ENCODE assay signal across 8 cellular contexts in the genomic region with DNA sequence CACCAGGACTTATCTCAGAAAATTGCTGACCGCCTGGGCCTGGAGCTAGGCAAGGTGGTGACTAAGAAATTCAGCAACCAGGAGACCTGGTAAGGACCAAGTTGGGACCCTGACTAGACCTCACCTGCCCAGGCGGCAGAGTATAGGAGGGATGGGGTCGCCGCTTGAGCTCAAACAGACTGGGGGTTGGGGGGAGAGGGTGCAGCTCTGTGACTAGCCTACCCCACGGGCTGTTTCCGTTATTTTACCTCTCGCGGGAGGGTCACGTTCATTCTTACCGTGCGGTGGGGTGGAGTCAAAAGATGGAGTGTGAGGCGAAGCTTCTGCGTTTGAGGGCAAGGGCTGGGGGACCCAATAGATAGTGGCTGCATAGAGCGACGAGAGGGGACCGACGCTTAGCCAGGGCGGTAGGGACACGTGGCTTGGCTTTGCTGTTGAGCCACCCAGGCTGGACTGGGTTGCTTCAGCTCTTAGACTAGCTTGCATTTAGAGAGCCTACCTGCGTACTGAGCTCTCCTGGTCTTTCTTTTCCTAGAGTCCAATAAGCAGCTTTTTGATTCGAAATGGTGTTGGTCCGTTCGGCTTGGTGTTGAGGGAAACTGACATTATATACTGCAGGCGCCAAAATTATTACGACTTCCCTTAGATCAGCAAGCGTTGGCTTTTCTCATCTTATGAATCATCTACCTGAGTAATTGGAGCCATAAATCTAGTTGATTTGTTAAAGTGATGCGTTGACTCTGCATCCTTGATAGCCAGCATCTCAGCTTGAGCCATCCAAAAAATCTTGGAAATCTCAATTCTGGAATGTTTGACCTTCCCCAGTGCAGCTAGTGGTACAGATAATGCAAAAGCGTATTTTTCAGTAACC. TPM values are rescaled to one million over a fixed set of nuclear protein-coding genes. Genes with fewer than 3 reads are reported as not detected.
DNase-seq lines count a peak whose midpoint lies in the region; ATAC-seq, FAIRE-seq and TF ChIP-seq lines count a peak whose summit lies in the region.

No MANE protein-coding gene starts in this region.

- H3K27me3 Mint-ChIP-seq in naive B cell, result no peaks in the 10 kb centered on the region

- TF ChIP-seq POLR2A in A549 (IDR thresholded peaks at IDR 0.05; ENCODE audit: low read length), result no peak
- peak; percentile 61 for TF ChIP-seq POLR2A in erythroblast (IDR thresholded peaks at IDR 0.05; ENCODE audit: low read length)

- no peaks in the 10 kb centered on the region for H3K36me3 Mint-ChIP-seq in naive B cell

- no peaks in the 10 kb centered on the region for H3K9me3 ChIP-seq in A549

- peak overlapping the region; percentile 92 for H3K4me3 ChIP-seq in A549

- peaks cover 26% of the 10 kb centered on the region for H3K4me1 ChIP-seq in A549

- H3K4me2 ChIP-seq in A549, result peak overlapping the region; percentile 85

- peak overlapping the region; percentile 85 to 99 (median 94) for H3K4me3 Mint-ChIP-seq in naive B cell

- under 1% methylated on average over 21 of the region's 28 CpGs for WGBS in A549 (ENCODE audit: missing lambda C conversion rate)

- ATAC-seq in A549, result peak; percentile 73 to 81
- peak; percentile 51 for ATAC-seq in GM18511 (IDR thresholded peaks at IDR 0.05; ENCODE audit: unreplicated experiment)
- peak; percentile 42 for ATAC-seq in HG03025 (IDR thresholded peaks at IDR 0.05; ENCODE audit: low FRiP score, unreplicated experiment)
- ATAC-seq in naive B cell (ENCODE audit: low read depth in 2 of 2), result peak; percentile 60 to 62

- H3K9me3 Mint-ChIP-seq in naive B cell, result peaks cover 0 to 2% (median 0%) of the 10 kb centered on the region in 7 donors

- POLR2A ChIA-PET in A549 (lab: Yijun Ruan, JAX), result interaction anchor here (0.9 to 1.7 kb wide), 12 partner anchors 12 to 734 kb away, joined by 3 to 15 read pairs (median 3); a partner anchor contains a TSS

- no peak for TF ChIP-seq EP300 in A549 (IDR thresholded peaks at IDR 0.05)

- H3K27ac ChIP-seq in A549, result peak overlapping the region; percentile 87 to 92

- H3K4me1 Mint-ChIP-seq in naive B cell, result peaks cover 5 to 33% (median 19%) of the 10 kb centered on the region in 3 donors

- no peak for TF ChIP-seq RAD21 in A549 (conservative IDR thresholded peaks at IDR 0.05 in 1 of 2, IDR thresholded peaks at IDR 0.05 in 1 of 2)

- H3K27ac Mint-ChIP-seq in naive B cell, result peak overlapping the region; percentile 81 to 97 (median 94)

- DNase-seq in A549 (ENCODE audit: low read depth in 1 of 2, low spot score in 1 of 2), result peak; percentile 50 to 64
- peak; percentile 58 to 59 for DNase-seq in NCI-H524 (lab: John Stamatoyannopoulos, UW)
- DNase-seq in activated CD8-positive, alpha-beta memory T cell treated with anti-CD3 and anti-CD28 coated beads, Interleukin-2, amount 50 U/mL, for 24 hours (ENCODE audit: extremely low read depth), result peak; percentile 2
- peak; percentile 66 to 68 for DNase-seq in erythroblast (lab: John Stamatoyannopoulos, UW)
- DNase-seq in naive B cell, result peak; percentile 52
- peak; percentile 44 for DNase-seq in stimulated activated naive CD4-positive, alpha-beta T cell treated with Interleukin-2 at 50 U/mL for 16 hours (lab: John Stamatoyannopoulos, UW)

- CTCF ChIA-PET in A549 (lab: Yijun Ruan, JAX), result interaction anchor here (0.7 to 4.3 kb wide), 9 partner anchors 70 to 630 kb away, joined by 3 to 23 read pairs (median 3); a partner anchor contains a TSS

- TF ChIP-seq CTCF in A549 (IDR thresholded peaks at IDR 0.05), result no peak

- FAIRE-seq in A549 (lab: Jason Lieb, UNC), result peak; percentile 79

TF ChIP-seq in A549, 52 proteins besides CTCF, POLR2A, EP300 and RAD21:
- TF ChIP-seq, protein P1, sequence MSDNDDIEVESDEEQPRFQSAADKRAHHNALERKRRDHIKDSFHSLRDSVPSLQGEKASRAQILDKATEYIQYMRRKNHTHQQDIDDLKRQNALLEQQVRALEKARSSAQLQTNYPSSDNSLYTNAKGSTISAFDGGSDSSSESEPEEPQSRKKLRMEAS (IDR thresholded peaks at IDR 0.05), result peak; percentile 61; the same call in 1 of the 2 replicates
- 0 out of 2 replicates have a peak, but pooled peaks have one; percentile 32 for TF ChIP-seq TP53 (CRISPR knock-in tag; IDR thresholded peaks at IDR 0.05)
- TF ChIP-seq, protein P2, sequence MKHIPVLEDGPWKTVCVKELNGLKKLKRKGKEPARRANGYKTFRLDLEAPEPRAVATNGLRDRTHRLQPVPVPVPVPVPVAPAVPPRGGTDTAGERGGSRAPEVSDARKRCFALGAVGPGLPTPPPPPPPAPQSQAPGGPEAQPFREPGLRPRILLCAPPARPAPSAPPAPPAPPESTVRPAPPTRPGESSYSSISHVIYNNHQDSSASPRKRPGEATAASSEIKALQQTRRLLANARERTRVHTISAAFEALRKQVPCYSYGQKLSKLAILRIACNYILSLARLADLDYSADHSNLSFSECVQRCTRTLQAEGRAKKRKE (CRISPR knock-in tag; IDR thresholded peaks at IDR 0.05; ENCODE audit: low read depth), result no peak

RNA-seq across cellular contexts. Expression of a gene that starts 0.6 kb away (rescaled TPM):
- polyA plus RNA-seq in A549 (2011; rRNA removed) (125 and 140 TPM in 2 replicates), A549 (2017; fragmentation: RNase III; extraction: RNeasy Plus Mini Kit Qiagen cat#74134 plus additional on column Dnase treatment) (113 to 121 TPM (median 121 TPM) in 3 replicates), naive B cell (ENCODE audit: low read depth in 6 of 6) (10 to 100 TPM; 49.4 to 74.9 (median 53.8) TPM)
- 87.6 and 94.8 TPM in 2 replicates for polyA plus RNA-seq in A549 (2012; cell fraction: cytosol; rRNA removed)
- 32.8 and 64.7 TPM in 2 replicates for polyA plus RNA-seq in A549 (2012; cell fraction: nucleus; rRNA removed)
- 69.3 and 69.5 TPM in 2 replicates for polyA minus RNA-seq in A549 (2011; rRNA and poly(A)+ RNA removed)

Comparison
In these comparisons a context has a peak if more than half of its experiments do, and no peak if none do; other contexts are left out.
1. Peak in every context shown above with its lines: DNase-seq, ATAC-seq, H3K4me3 ChIP-seq and H3K27ac ChIP-seq.
2. DNase-seq: peak in every context shown above with its lines; median percentile 67 in erythroblast; 58 in NCI-H524; 57 in A549; 52 in naive B cell; 44 in stimulated activated naive CD4-positive, alpha-beta T cell treated with Interleukin-2 at 50 U/mL for 16 hours; 2 in activated CD8-positive, alpha-beta memory T cell treated with anti-CD3 and anti-CD28 coated beads, Interleukin-2, amount 50 U/mL, for 24 hours.